Comparison of ENCODE assay signal across 23 cellular contexts in genomic region chr1:177969825-177970371, GRCh38. TPM values are rescaled to one million over a fixed set of nuclear protein-coding genes. Genes with fewer than 3 reads are reported as not detected.
DNase-seq lines count a peak whose midpoint lies in the region; ATAC-seq and TF ChIP-seq lines count a peak whose summit lies in the region.
"Had no signal": no experiment of that assay in that cellular context is flagged by ENCODE, and none has a peak within 500 bp of the region (broad histone marks: within the 10 kb centered on the region; RNA-seq: fewer than 3 reads in every experiment).

Gene SEC16B, minus strand, starts transcription at chr1:177970058. Its CDS starts 2,077 bp downstream, at chr1:177967981.

- peak within 1 kb of the TSS; percentile 45 for H2AK5ac ChIP-seq in mesenchymal stem cell (ENCODE audit: low read length, severe bottlenecking)

- no peak within 1 kb of the TSS for H2BK5ac ChIP-seq in mesenchymal stem cell (ENCODE audit: low read depth, low read length, poor library complexity, severe bottlenecking)

- no peak for DNase-seq in activated naive CD8-positive, alpha-beta T cell treated with anti-CD3 and anti-CD28 coated beads, Interleukin-2, amount 10 ng/mL, durations not matched to agents 7 days and 5 days
- DNase-seq in activated naive CD8-positive, alpha-beta T cell treated with anti-CD3 and anti-CD28 coated beads, Interleukin-2, amount 50 U/mL, for 24 hours, result no peak
- DNase-seq in WTC11 (ENCODE audit: low spot score), result no peak
- DNase-seq in mesenchymal stem cell, result no peak
- no peak for DNase-seq in aorta
- DNase-seq in anterior cingulate cortex (lab: John Stamatoyannopoulos, UW), result no peak
- DNase-seq in esophagus muscularis mucosa (ENCODE audit: extremely low spot score), result no peak
- DNase-seq in activated CD4-positive, alpha-beta T cell treated with anti-CD3 and anti-CD28 coated beads for 36 hours, result no peak
- DNase-seq: activated CD4-positive, CD25-positive, alpha-beta regulatory T cell treated with anti-CD3 and anti-CD28 coated beads, Interleukin-2, amount 50 U/mL, for 72 hours; activated CD8-positive, alpha-beta memory T cell treated with anti-CD3 and anti-CD28 coated beads, Interleukin-2, amount 50 U/mL, for 48 hours; activated naive CD4-positive, alpha-beta T cell; dermis blood vessel endothelial cell; GM23248; Kasumi-1; left cardiac atrium; NCI-H2029 treated with DMSO at 0.1 percent for 48 hours; NCI-H524; psoas muscle; stimulated activated CD4-positive, alpha-beta T cell treated with anti-CD3 and anti-CD28 coated beads, Interleukin-1b, Interleukin-23, amount 100 ng/mL, for 48 hours had no signal

- no peak for TF ChIP-seq POLR2A in esophagus muscularis mucosa (IDR thresholded peaks at IDR 0.05; ENCODE audit: low read depth)

- no peak within 1 kb of the TSS for H3K4ac ChIP-seq in mesenchymal stem cell (ENCODE audit: low read depth in 1 of 2, low read length in 2 of 2)

- H3K23ac ChIP-seq in mesenchymal stem cell (ENCODE audit: low read length in 2 of 2), result no peak within 1 kb of the TSS

- H2BK15ac ChIP-seq in mesenchymal stem cell (ENCODE audit: low read depth, poor library complexity, severe bottlenecking), result no peak within 1 kb of the TSS

- CTCF ChIA-PET in WTC11 (lab: Charles Lee), result interaction anchor here (0.7 kb wide), 1 partner anchor 531 kb away, joined by 3 read pairs; no protein-coding TSS in a partner anchor
- CTCF ChIA-PET in activated CD4-positive, alpha-beta T cell treated with anti-CD3 and anti-CD28 coated beads for 36 hours (lab: Charles Lee), result no interaction called here

- WGBS in mesenchymal stem cell, result 83% methylated on average over 11 of the region's 12 CpGs
- WGBS in aorta, 2 donors, result 84 to 88% methylated on average over 12 of the region's 12 CpGs
- 89% methylated on average over 10 of the region's 12 CpGs for WGBS in esophagus muscularis mucosa

- H3K27me3 Mint-ChIP-seq in activated naive CD8-positive, alpha-beta T cell treated with anti-CD3 and anti-CD28 coated beads, Interleukin-2, amount 10 ng/mL, durations not matched to agents 7 days and 5 days, result no peaks in the 10 kb centered on the region
- H3K27me3 Mint-ChIP-seq in activated naive CD8-positive, alpha-beta T cell treated with anti-CD3 and anti-CD28 coated beads, Interleukin-2, amount 50 U/mL, for 24 hours, result no peaks in the 10 kb centered on the region
- no peaks in the 10 kb centered on the region; the same call in 1 of the 2 replicates for H3K27me3 Mint-ChIP-seq in WTC11 (ENCODE audit: low read depth)
- H3K27me3 Mint-ChIP-seq in activated CD4-positive, alpha-beta T cell treated with anti-CD3 and anti-CD28 coated beads for 36 hours, result peaks cover 4% of the 10 kb centered on the region

- H3K4me3 Mint-ChIP-seq in activated naive CD8-positive, alpha-beta T cell treated with anti-CD3 and anti-CD28 coated beads, Interleukin-2, amount 10 ng/mL, durations not matched to agents 7 days and 5 days, result peak within 1 kb of the TSS; percentile 28
- H3K4me3 Mint-ChIP-seq in activated naive CD8-positive, alpha-beta T cell treated with anti-CD3 and anti-CD28 coated beads, Interleukin-2, amount 50 U/mL, for 24 hours, result no peak within 1 kb of the TSS
- no peak within 1 kb of the TSS for H3K4me3 Mint-ChIP-seq in WTC11
- no peak within 1 kb of the TSS for H3K4me3 Mint-ChIP-seq in activated CD4-positive, alpha-beta T cell treated with anti-CD3 and anti-CD28 coated beads for 36 hours
- H3K4me3 Mint-ChIP-seq: T-helper 1 cell treated with Interleukin-12 subunit alpha and Interleukin-12 subunit beta and Interleukin-4 antibody, amounts not matched to agents 30 μg/mL and 1 μg/mL, for 36 hours had no signal

- H3K4me3 ChIP-seq in mesenchymal stem cell (ENCODE audit: insufficient read depth in 1 of 2, low read depth in 1 of 2, low read length in 2 of 2) (no peak within 1 kb of the TSS), aorta (ENCODE audit: low read length in 2 of 2) (no peak within 1 kb of the TSS), esophagus muscularis mucosa (no peak within 1 kb of the TSS)
- H3K4me3 ChIP-seq: GM23248, psoas muscle, thoracic aorta had no signal

- no peak within 1 kb of the TSS for H4K91ac ChIP-seq in mesenchymal stem cell (ENCODE audit: low read length)

- H3K27ac Mint-ChIP-seq in activated naive CD8-positive, alpha-beta T cell treated with anti-CD3 and anti-CD28 coated beads, Interleukin-2, amount 10 ng/mL, durations not matched to agents 7 days and 5 days, result no peak within 1 kb of the TSS
- no peak within 1 kb of the TSS for H3K27ac Mint-ChIP-seq in activated naive CD8-positive, alpha-beta T cell treated with anti-CD3 and anti-CD28 coated beads, Interleukin-2, amount 50 U/mL, for 24 hours
- no peak within 1 kb of the TSS for H3K27ac Mint-ChIP-seq in WTC11
- H3K27ac Mint-ChIP-seq in activated CD4-positive, alpha-beta T cell treated with anti-CD3 and anti-CD28 coated beads for 36 hours, result no peak within 1 kb of the TSS
- H3K27ac Mint-ChIP-seq: T-helper 1 cell treated with Interleukin-12 subunit alpha and Interleukin-12 subunit beta and Interleukin-4 antibody, amounts not matched to agents 30 μg/mL and 1 μg/mL, for 36 hours had no signal

- no peaks in the 10 kb centered on the region for H3K36me3 Mint-ChIP-seq in activated naive CD8-positive, alpha-beta T cell treated with anti-CD3 and anti-CD28 coated beads, Interleukin-2, amount 10 ng/mL, durations not matched to agents 7 days and 5 days
- H3K36me3 Mint-ChIP-seq in activated naive CD8-positive, alpha-beta T cell treated with anti-CD3 and anti-CD28 coated beads, Interleukin-2, amount 50 U/mL, for 24 hours (ENCODE audit: low read depth), result no peaks in the 10 kb centered on the region
- no peaks in the 10 kb centered on the region for H3K36me3 Mint-ChIP-seq in WTC11
- H3K36me3 Mint-ChIP-seq in activated CD4-positive, alpha-beta T cell treated with anti-CD3 and anti-CD28 coated beads for 36 hours (ENCODE audit: low read depth), result no peaks in the 10 kb centered on the region

- no peaks in the 10 kb centered on the region for H3K27me3 ChIP-seq in mesenchymal stem cell (ENCODE audit: control insufficient read depth in 1 of 2, insufficient read depth in 1 of 2, low read length in 2 of 2)
- no peaks in the 10 kb centered on the region for H3K27me3 ChIP-seq in aorta (ENCODE audit: control insufficient read depth in 1 of 2, insufficient read depth in 2 of 2, low read length in 1 of 2)
- H3K27me3 ChIP-seq in esophagus muscularis mucosa, result no peaks in the 10 kb centered on the region
- H3K27me3 ChIP-seq: brain microvascular endothelial cell had no signal

- no peak within 1 kb of the TSS for H3K18ac ChIP-seq in mesenchymal stem cell (ENCODE audit: low read depth in 1 of 2, low read length in 2 of 2)

- intact Hi-C loops in aorta (cut with DNase I) (no loop called here), esophagus muscularis mucosa (cut with DNase I) (no loop called here)
- intact Hi-C loops in activated CD4-positive, alpha-beta T cell treated with anti-CD3 and anti-CD28 coated beads for 36 hours (cut with DNase I, micrococcal nuclease), result no loop called here

- peaks cover 24% of the 10 kb centered on the region for H3K79me1 ChIP-seq in mesenchymal stem cell (replicated peaks; ENCODE audit: low read length, poor library complexity, severe bottlenecking)

- no peak within 1 kb of the TSS for H3K14ac ChIP-seq in mesenchymal stem cell (ENCODE audit: low read length in 2 of 2)

- H2BK120ac ChIP-seq in mesenchymal stem cell (ENCODE audit: low read depth, low read length), result no peak within 1 kb of the TSS

- no peak within 1 kb of the TSS for H2BK12ac ChIP-seq in mesenchymal stem cell (ENCODE audit: low read length in 2 of 2)

- no peaks in the 10 kb centered on the region for H3K9me3 ChIP-seq in mesenchymal stem cell (ENCODE audit: control insufficient read depth, low read length)
- H3K9me3 ChIP-seq in aorta (ENCODE audit: control insufficient read depth, low read length), result no peaks in the 10 kb centered on the region
- H3K9me3 ChIP-seq in esophagus muscularis mucosa, result no peaks in the 10 kb centered on the region
- H3K9me3 ChIP-seq: psoas muscle, thoracic aorta had no signal

- no peak within 1 kb of the TSS for H3K9ac ChIP-seq in mesenchymal stem cell (ENCODE audit: low read length)
- H3K9ac ChIP-seq: GM23248 had no signal

- H3K9me3 Mint-ChIP-seq in activated naive CD8-positive, alpha-beta T cell treated with anti-CD3 and anti-CD28 coated beads, Interleukin-2, amount 10 ng/mL, durations not matched to agents 7 days and 5 days, result no peaks in the 10 kb centered on the region
- no peaks in the 10 kb centered on the region for H3K9me3 Mint-ChIP-seq in activated naive CD8-positive, alpha-beta T cell treated with anti-CD3 and anti-CD28 coated beads, Interleukin-2, amount 50 U/mL, for 24 hours
- peaks cover 10% of the 10 kb centered on the region for H3K9me3 Mint-ChIP-seq in WTC11
- H3K9me3 Mint-ChIP-seq in activated CD4-positive, alpha-beta T cell treated with anti-CD3 and anti-CD28 coated beads for 36 hours (ENCODE audit: low read depth), result no peaks in the 10 kb centered on the region
- H3K9me3 Mint-ChIP-seq: T-helper 1 cell treated with Interleukin-12 subunit alpha and Interleukin-12 subunit beta and Interleukin-4 antibody, amounts not matched to agents 30 μg/mL and 1 μg/mL, for 36 hours had no signal

- peaks cover 14 to 28% of the 10 kb centered on the region in 2 experiments for H3K36me3 ChIP-seq in mesenchymal stem cell (ENCODE audit: control insufficient read depth in 1 of 2, insufficient read depth in 2 of 2, low read depth in 1 of 2, low read length in 2 of 2)
- H3K36me3 ChIP-seq in aorta (ENCODE audit: control insufficient read depth in 1 of 2, insufficient read depth in 2 of 2, low read length in 1 of 2), result peaks cover 1 to 7% of the 10 kb centered on the region in 2 donors
- peaks cover 4 to 49% (median 20%) of the 10 kb centered on the region in 4 donors for H3K36me3 ChIP-seq in esophagus muscularis mucosa
- H3K36me3 ChIP-seq: brain microvascular endothelial cell had no signal

- H2AFZ ChIP-seq in mesenchymal stem cell (ENCODE audit: low read depth, low read length), result no peak within 1 kb of the TSS
- H2AFZ ChIP-seq: GM23248 had no signal

- no peak within 1 kb of the TSS for H3K4me2 ChIP-seq in mesenchymal stem cell (ENCODE audit: low read length, poor library complexity, severe bottlenecking)

- no peak for ATAC-seq in activated naive CD8-positive, alpha-beta T cell treated with anti-CD3 and anti-CD28 coated beads, Interleukin-2, amount 10 ng/mL, durations not matched to agents 7 days and 5 days (ENCODE audit: low read depth)
- no peak for ATAC-seq in activated naive CD8-positive, alpha-beta T cell treated with anti-CD3 and anti-CD28 coated beads, Interleukin-2, amount 50 U/mL, for 24 hours
- no peak for ATAC-seq in WTC11
- ATAC-seq in aorta (ENCODE audit: low FRiP score), result peak; percentile 61
- ATAC-seq in activated CD4-positive, alpha-beta T cell treated with anti-CD3 and anti-CD28 coated beads for 36 hours, result no peak

- H3K4me1 ChIP-seq in mesenchymal stem cell (ENCODE audit: control insufficient read depth, insufficient read depth, low read depth, low read length), result no peaks in the 10 kb centered on the region
- H3K4me1 ChIP-seq in aorta (ENCODE audit: control insufficient read depth in 1 of 2, insufficient read depth in 2 of 2, low read length in 2 of 2), result no peaks in the 10 kb centered on the region
- H3K4me1 ChIP-seq in esophagus muscularis mucosa, result no peaks in the 10 kb centered on the region
- H3K4me1 ChIP-seq: psoas muscle had no signal

- H3K27ac ChIP-seq in mesenchymal stem cell (ENCODE audit: low read length, poor library complexity, severe bottlenecking) (no peak within 1 kb of the TSS), aorta (ENCODE audit: low read depth in 1 of 2, low read length in 2 of 2) (no peak within 1 kb of the TSS), esophagus muscularis mucosa (replicated peaks in 1 of 4) (no peak within 1 kb of the TSS)
- H3K27ac ChIP-seq: brain microvascular endothelial cell, GM23248, psoas muscle, RWPE1, thoracic aorta had no signal

- no peak within 1 kb of the TSS for H4K8ac ChIP-seq in mesenchymal stem cell (ENCODE audit: low read length)

- H3K4me1 Mint-ChIP-seq in activated naive CD8-positive, alpha-beta T cell treated with anti-CD3 and anti-CD28 coated beads, Interleukin-2, amount 10 ng/mL, durations not matched to agents 7 days and 5 days, result no peaks in the 10 kb centered on the region
- no peaks in the 10 kb centered on the region for H3K4me1 Mint-ChIP-seq in activated naive CD8-positive, alpha-beta T cell treated with anti-CD3 and anti-CD28 coated beads, Interleukin-2, amount 50 U/mL, for 24 hours
- no peaks in the 10 kb centered on the region for H3K4me1 Mint-ChIP-seq in WTC11
- no peaks in the 10 kb centered on the region for H3K4me1 Mint-ChIP-seq in activated CD4-positive, alpha-beta T cell treated with anti-CD3 and anti-CD28 coated beads for 36 hours

- TF ChIP-seq EP300 in esophagus muscularis mucosa (IDR thresholded peaks at IDR 0.05), result no peak

- no peak for TF ChIP-seq CTCF in WTC11 (IDR thresholded peaks at IDR 0.05)
- TF ChIP-seq CTCF in esophagus muscularis mucosa (IDR thresholded peaks at IDR 0.05), result no peak

- POLR2A ChIA-PET in activated naive CD8-positive, alpha-beta T cell treated with anti-CD3 and anti-CD28 coated beads, Interleukin-2, amount 10 ng/mL, durations not matched to agents 7 days and 5 days (lab: Charles Lee), result no interaction called here
- POLR2A ChIA-PET in WTC11 (lab: Charles Lee), result no interaction called here
- POLR2A ChIA-PET in activated CD4-positive, alpha-beta T cell treated with anti-CD3 and anti-CD28 coated beads for 36 hours (lab: Charles Lee), result no interaction called here

RNA-seq across cellular contexts. Expression of gene SEC16B, which starts in this region (rescaled TPM):
- total RNA-seq in activated naive CD8-positive, alpha-beta T cell treated with anti-CD3 and anti-CD28 coated beads, Interleukin-2, amount 10 ng/mL, durations not matched to agents 7 days and 5 days, result under 1 TPM; 0.26 to 0.42 TPM
- 0.90 to 1.7 TPM (median 0.92 TPM) in 3 replicates for total RNA-seq in WTC11 (2021)
- 1.3 TPM for polyA plus RNA-seq in mesenchymal stem cell (2013, experiment 1 of 2)
- 1.8 TPM for polyA plus RNA-seq in mesenchymal stem cell (2013, experiment 2 of 2)
- 1 to 10 TPM; 2.4 to 7.0 TPM for total RNA-seq in aorta
- polyA plus RNA-seq in aorta, result 10 to 100 TPM in 1 of 2 donors, 1 to 10 TPM in 1; 7.9 to 12.1 TPM
- 1 to 10 TPM in 3 of 4 donors, under 1 TPM in 1; 0.83 to 2.6 (median 1.8) TPM for total RNA-seq in esophagus muscularis mucosa
- total RNA-seq in activated CD4-positive, alpha-beta T cell treated with anti-CD3 and anti-CD28 coated beads for 36 hours, result not detected
